8 cellular contexts compared by ENCODE assay signal in genomic region chr1:20787775-20788488, GRCh38. TPM values are rescaled to one million over a fixed set of nuclear protein-coding genes. Genes with fewer than 3 reads are reported as not detected.
DNase-seq lines count a peak whose midpoint lies in the region; ATAC-seq and TF ChIP-seq lines count a peak whose summit lies in the region.

No MANE protein-coding gene starts in this region.

- H3K9me3 ChIP-seq in DOHH2 (ENCODE audit: control insufficient read depth, insufficient read depth, low read length) (no peaks in the 10 kb centered on the region), SU-DHL-6 (ENCODE audit: insufficient read depth, low read length) (no peaks in the 10 kb centered on the region), esophagus squamous epithelium (no peaks in the 10 kb centered on the region), neuronal stem cell (replicated peaks in 1 of 2; ENCODE audit: control insufficient read depth in 2 of 2, insufficient read depth in 1 of 2, low read depth in 1 of 2, low read length in 2 of 2) (no peaks in the 10 kb centered on the region)

- no peak overlapping the region for H2BK120ac ChIP-seq in neuronal stem cell (ENCODE audit: low read depth, low read length)

- peaks cover 19% of the 10 kb centered on the region; the same call in 1 of the 2 replicates for H4K20me1 ChIP-seq in DOHH2 (ENCODE audit: control insufficient read depth, insufficient read depth, low read depth, low read length)
- H4K20me1 ChIP-seq in SU-DHL-6 (ENCODE audit: low read depth, low read length) = peaks cover 16% of the 10 kb centered on the region; the same call in 1 of the 2 replicates

- no peak overlapping the region for H3K23ac ChIP-seq in neuronal stem cell (ENCODE audit: low read depth, low read length, poor library complexity)

- DNase-seq in KBM-7 (peak; percentile 25), esophagus squamous epithelium (lab: John Stamatoyannopoulos, UW) (no peak), neuronal stem cell (ENCODE audit: low spot score) (no peak)

- no peak for ATAC-seq in HG03159 (IDR thresholded peaks at IDR 0.05; ENCODE audit: unreplicated experiment)
- no peak for ATAC-seq in HG03135 (IDR thresholded peaks at IDR 0.05; ENCODE audit: unreplicated experiment)
- no peak for ATAC-seq in HG02588 (IDR thresholded peaks at IDR 0.05; ENCODE audit: unreplicated experiment)

- no peaks in the 10 kb centered on the region for H3K27me3 ChIP-seq in DOHH2 (ENCODE audit: control insufficient read depth, low read length)
- H3K27me3 ChIP-seq in SU-DHL-6 (ENCODE audit: low read length) = no peaks in the 10 kb centered on the region
- H3K27me3 ChIP-seq in esophagus squamous epithelium = no peaks in the 10 kb centered on the region
- no peaks in the 10 kb centered on the region for H3K27me3 ChIP-seq in neuronal stem cell (ENCODE audit: control insufficient read depth in 3 of 3, insufficient read depth in 3 of 3, low read depth in 1 of 3, low read length in 3 of 3)

- peaks cover 32% of the 10 kb centered on the region for H3K36me3 ChIP-seq in DOHH2 (ENCODE audit: control insufficient read depth, low read length)
- H3K36me3 ChIP-seq in SU-DHL-6 (ENCODE audit: low read length) = no peaks in the 10 kb centered on the region
- H3K36me3 ChIP-seq in esophagus squamous epithelium = no peaks in the 10 kb centered on the region
- peaks cover 0 to 20% of the 10 kb centered on the region in 2 donors for H3K36me3 ChIP-seq in neuronal stem cell (replicated peaks in 1 of 2; ENCODE audit: control insufficient read depth in 2 of 2, insufficient read depth in 2 of 2, low read length in 2 of 2)

- H2AFZ ChIP-seq in SU-DHL-6 (ENCODE audit: low read depth, low read length, severe bottlenecking) = peak overlapping the region; percentile 69
- H2AFZ ChIP-seq in neuronal stem cell (ENCODE audit: low read length) = peak overlapping the region; percentile 86

- peaks cover 38% of the 10 kb centered on the region for H3K79me2 ChIP-seq in DOHH2 (ENCODE audit: control insufficient read depth, low read length)
- H3K79me2 ChIP-seq in SU-DHL-6 (ENCODE audit: insufficient read depth, low read length) = peaks cover 35% of the 10 kb centered on the region

- no peak overlapping the region for H4K91ac ChIP-seq in neuronal stem cell (ENCODE audit: low read depth, low read length, poor library complexity)

- no peak overlapping the region for H3K18ac ChIP-seq in neuronal stem cell (ENCODE audit: low read length)

- H3K4ac ChIP-seq in neuronal stem cell (ENCODE audit: low read length) = no peak overlapping the region

- H3F3A ChIP-seq in DOHH2 (ENCODE audit: control insufficient read depth, insufficient read depth) (peaks cover 6% of the 10 kb centered on the region; the same call in 1 of the 2 replicates), SU-DHL-6 (ENCODE audit: insufficient read depth) (peaks cover 16% of the 10 kb centered on the region; the same call in 1 of the 2 replicates)

- in situ Hi-C loops in KBM-7 (cut with MboI; ENCODE audit: low pct_unique_long_range_greater_than_20kb, low sequenced_read_pairs) = no loop called here

- H3K79me1 ChIP-seq in neuronal stem cell (ENCODE audit: low read depth, low read length) = peaks cover 7% of the 10 kb centered on the region

- intact Hi-C loops in esophagus squamous epithelium (cut with DNase I) = no loop called here

- H3K4me2 ChIP-seq in DOHH2 (ENCODE audit: low read length) (peak overlapping the region; percentile 78), SU-DHL-6 (ENCODE audit: low read depth, low read length, poor library complexity, severe bottlenecking) (peak overlapping the region; percentile 64), neuronal stem cell (ENCODE audit: insufficient read depth, low read length, poor library complexity, severe bottlenecking) (peak overlapping the region; percentile 55)

- peak overlapping the region; percentile 70 for H2BK5ac ChIP-seq in neuronal stem cell (ENCODE audit: low read length)

- 14% methylated on average over 15 to 16 of the region's 16 CpGs for WGBS in esophagus squamous epithelium, 2 donors
- 100% methylated on average over 2 of the region's 16 CpGs; no CpG with 5 or more reads in 1 of the 2 donors for WGBS in neuronal stem cell (ENCODE audit: extremely low coverage in 2 of 2, insufficient read length in 2 of 2, insufficient replicate concordance in 1 of 2), 2 donors

- peak overlapping the region; percentile 88 for H3K9ac ChIP-seq in SU-DHL-6 (ENCODE audit: low read length)
- H3K9ac ChIP-seq in neuronal stem cell (ENCODE audit: low read depth, low read length, poor library complexity) = peak overlapping the region; percentile 94

- H3K4me1 ChIP-seq in DOHH2 (ENCODE audit: control insufficient read depth, low read length) = peaks cover 27% of the 10 kb centered on the region
- H3K4me1 ChIP-seq in esophagus squamous epithelium = peaks cover 3 to 38% (median 16%) of the 10 kb centered on the region in 3 donors
- peaks cover 0 to 6% of the 10 kb centered on the region in 2 donors for H3K4me1 ChIP-seq in neuronal stem cell (ENCODE audit: control insufficient read depth in 2 of 2, insufficient read depth in 1 of 2, low read depth in 1 of 2, low read length in 2 of 2)

- no peaks in the 10 kb centered on the region for H3K9me2 ChIP-seq in DOHH2 (replicated peaks; ENCODE audit: control insufficient read depth, low read length)
- no peaks in the 10 kb centered on the region for H3K9me2 ChIP-seq in SU-DHL-6 (replicated peaks; ENCODE audit: insufficient read depth, low read length)

- no peak overlapping the region for H2BK15ac ChIP-seq in neuronal stem cell (ENCODE audit: low read length)

- TF ChIP-seq POLR2A in esophagus squamous epithelium (IDR thresholded peaks at IDR 0.05) = no peak

- H3K27ac ChIP-seq in DOHH2 (ENCODE audit: low read depth, low read length) = peak overlapping the region; percentile 79
- H3K27ac ChIP-seq in SU-DHL-6 (ENCODE audit: low read depth, low read length) = peak overlapping the region; percentile 84
- H3K27ac ChIP-seq in esophagus squamous epithelium = peak overlapping the region; percentile 94 to 100 (median 98)
- peak overlapping the region; percentile 100 for H3K27ac ChIP-seq in neuronal stem cell (replicated peaks; ENCODE audit: low read length)

- H2AK5ac ChIP-seq in neuronal stem cell (ENCODE audit: low read depth, low read length) = no peak overlapping the region

- no peak overlapping the region for H3K14ac ChIP-seq in neuronal stem cell (ENCODE audit: low read length)

- H4K8ac ChIP-seq in neuronal stem cell (ENCODE audit: low read depth, low read length) = no peak overlapping the region

- TF ChIP-seq CTCF in DOHH2 (IDR thresholded peaks at IDR 0.05; ENCODE audit: low read depth, low read length, poor library complexity, severe bottlenecking) = no peak
- no peak for TF ChIP-seq CTCF in SU-DHL-6 (IDR thresholded peaks at IDR 0.05; ENCODE audit: insufficient read depth, low read length, poor library complexity, severe bottlenecking)
- TF ChIP-seq CTCF in esophagus squamous epithelium (IDR thresholded peaks at IDR 0.05) = no peak

- H2BK12ac ChIP-seq in neuronal stem cell (ENCODE audit: low read length) = no peak overlapping the region

- H3K4me3 ChIP-seq in DOHH2 (ENCODE audit: low read length) (peak overlapping the region; percentile 80), SU-DHL-6 (ENCODE audit: insufficient read depth, low read length, poor library complexity, severe bottlenecking) (peak overlapping the region; percentile 69), esophagus squamous epithelium (peak overlapping the region; percentile 75 to 99 (median 94)), neuronal stem cell (ENCODE audit: low read length in 2 of 2) (peak overlapping the region; percentile 82 to 97)

RNA-seq across cellular contexts. Expression of gene HP1BP3, which starts 0.8 kb away (rescaled TPM):
- total RNA-seq in esophagus squamous epithelium = 100 to 1,000 TPM in 3 of 4 donors, 10 to 100 TPM in 1; 81.4 to 225 (median 140) TPM
- 193 TPM for polyA plus RNA-seq in neuronal stem cell (2013, experiment 1 of 2)
- 204 TPM for polyA plus RNA-seq in neuronal stem cell (2013, experiment 2 of 2)

RNA-seq across cellular contexts. Expression of gene SH2D5, which starts 55.4 kb away (rescaled TPM):
- 1 to 10 TPM in 1 of 4 donors, under 1 TPM in 2, not detected in 1; 0.57 to 1.1 (median 0.79) TPM for total RNA-seq in esophagus squamous epithelium
- polyA plus RNA-seq in neuronal stem cell (2013, experiment 1 of 2) = 5.5 TPM
- 5.3 TPM for polyA plus RNA-seq in neuronal stem cell (2013, experiment 2 of 2)
